16 cellular contexts compared by ENCODE assay signal in genomic region chr2:159442159-159442852, GRCh38.
DNase-seq lines count a peak whose midpoint lies in the region; ATAC-seq and TF ChIP-seq lines count a peak whose summit lies in the region.
"Had no signal": no experiment of that assay in that cellular context is flagged by ENCODE, and none has a peak within 500 bp of the region (broad histone marks: within the 10 kb centered on the region; RNA-seq: fewer than 3 reads in every experiment).

No MANE protein-coding gene starts in this region.

- in situ Hi-C loops in mammary epithelial cell (cut with MboI; ENCODE audit: low sequenced_read_pairs in 2 of 2), result no loop called here

- no peak overlapping the region for H3K4me3 Mint-ChIP-seq in MCF 10A (ENCODE audit: unreplicated experiment)
- no peak overlapping the region for H3K4me3 Mint-ChIP-seq in CD4-positive, alpha-beta T cell
- H3K4me3 Mint-ChIP-seq: CD8-positive, alpha-beta memory T cell had no signal

- BruUV-seq in mammary epithelial cell (replicated peaks; lab: Mats Ljungman, UMichigan) (no TSS peak), MCF 10A (replicated peaks; lab: Mats Ljungman, UMichigan) (no TSS peak)

- H3K4me2 ChIP-seq in mammary epithelial cell (ENCODE audit: insufficient read depth, low read depth, low read length), result no peak overlapping the region
- H3K4me2 ChIP-seq: A549 had no signal

- H3K4me3 ChIP-seq in mammary epithelial cell (replicated peaks in 1 of 3; ENCODE audit: insufficient read depth in 1 of 3, low read depth in 2 of 3, low read length in 3 of 3) (no peak overlapping the region), LNCaP clone FGC (ENCODE audit: low read depth, low read length) (no peak overlapping the region), heart right ventricle (no peak overlapping the region), thyroid gland (replicated peaks in 1 of 3) (no peak overlapping the region)
- H3K4me3 ChIP-seq: A549, GM23248, HAP-1 had no signal

- H4K20me1 ChIP-seq in mammary epithelial cell (ENCODE audit: insufficient read depth, low read length), result no peaks in the 10 kb centered on the region

- H2AFZ ChIP-seq in mammary epithelial cell (ENCODE audit: low read depth, low read length), result no peak overlapping the region
- H2AFZ ChIP-seq: GM23248 had no signal

- ATAC-seq in heart right ventricle (peak in 6 of 8 donors; percentile 53 to 84 (median 80)), left lobe of liver (peak; percentile 23), HG02571 (IDR thresholded peaks at IDR 0.05; ENCODE audit: unreplicated experiment) (no peak)
- no peak for ATAC-seq in CD4-positive, alpha-beta T cell (ENCODE audit: poor library complexity)
- ATAC-seq: A549 had no signal

- H3K4me1 Mint-ChIP-seq in MCF 10A (ENCODE audit: insufficient read depth, unreplicated experiment), result no peaks in the 10 kb centered on the region
- no peaks in the 10 kb centered on the region for H3K4me1 Mint-ChIP-seq in CD4-positive, alpha-beta T cell (ENCODE audit: low read depth)
- H3K4me1 Mint-ChIP-seq: CD8-positive, alpha-beta memory T cell had no signal

- H3K36me3 Mint-ChIP-seq in MCF 10A (ENCODE audit: insufficient read depth, unreplicated experiment), result peaks cover 63% of the 10 kb centered on the region
- peaks cover 83% of the 10 kb centered on the region for H3K36me3 Mint-ChIP-seq in CD4-positive, alpha-beta T cell (ENCODE audit: low read depth)

- H3K4me1 ChIP-seq in mammary epithelial cell (ENCODE audit: insufficient read depth, low read length) (no peaks in the 10 kb centered on the region), heart right ventricle (peaks cover 0 to 12% (median 3%) of the 10 kb centered on the region in 9 donors), thyroid gland (no peaks in the 10 kb centered on the region)

- intact Hi-C loops in mammary epithelial cell (cut with micrococcal nuclease), result no loop called here
- intact Hi-C loops in MCF 10A (cut with micrococcal nuclease), result no loop called here
- intact Hi-C loops in heart right ventricle (cut with DNase I), result loop anchor here in 1 of 10 donors (10.0 kb wide), 1 partner anchor 172 kb away; the partner anchor contains the start of gene BAZ2B
- intact Hi-C loops in CD4-positive, alpha-beta T cell (cut with DNase I, micrococcal nuclease), result no loop called here
- intact Hi-C loops in thyroid gland (cut with DNase I), result no loop called here

- H3K36me3 ChIP-seq in mammary epithelial cell (ENCODE audit: insufficient read depth, low read length) (peaks cover 13% of the 10 kb centered on the region), heart right ventricle (peaks cover 0 to 99% (median 47%) of the 10 kb centered on the region in 9 donors), thyroid gland (peaks cover 22 to 31% of the 10 kb centered on the region in 2 donors)
- H3K36me3 ChIP-seq: HAP-1 had no signal

- no peak overlapping the region for H3K27ac Mint-ChIP-seq in MCF 10A (ENCODE audit: low read depth, unreplicated experiment)
- H3K27ac Mint-ChIP-seq in CD4-positive, alpha-beta T cell, result no peak overlapping the region
- H3K27ac Mint-ChIP-seq: CD8-positive, alpha-beta memory T cell had no signal

- DNase-seq in mammary epithelial cell, result no peak
- no peak for DNase-seq in MCF 10A (ENCODE audit: unreplicated experiment)
- peak; percentile 38 for DNase-seq in LNCaP clone FGC (ENCODE audit: low read depth)
- no peak for DNase-seq in heart right ventricle
- no peak for DNase-seq in left lobe of liver (ENCODE audit: low spot score)
- no peak for DNase-seq in CD4-positive, alpha-beta T cell
- DNase-seq in thyroid gland, result no peak
- DNase-seq: AML-193; CD8-positive, alpha-beta memory T cell; COR-L47; GM23248 had no signal

- TF ChIP-seq CTCF in mammary epithelial cell (conservative IDR thresholded peaks at IDR 0.05 in 1 of 2, IDR thresholded peaks at IDR 0.05 in 1 of 2; ENCODE audit: extremely low read depth in 1 of 2, insufficient read depth in 1 of 2, low read depth in 1 of 2, low read length in 2 of 2) (no peak), MCF 10A (IDR thresholded peaks at IDR 0.05; ENCODE audit: unreplicated experiment) (no peak), LNCaP clone FGC (IDR thresholded peaks at IDR 0.05; ENCODE audit: control insufficient read depth, extremely low read depth, insufficient read depth) (no peak), heart right ventricle (IDR thresholded peaks at IDR 0.05) (no peak), thyroid gland (IDR thresholded peaks at IDR 0.05) (no peak)
- TF ChIP-seq CTCF in CD4-positive, alpha-beta T cell (IDR thresholded peaks at IDR 0.05), result no peak

- H3K9me3 ChIP-seq in mammary epithelial cell (replicated peaks; ENCODE audit: insufficient read depth, low read length), result no peaks in the 10 kb centered on the region
- H3K9me3 ChIP-seq in heart right ventricle, result peaks cover 0 to 1% (median 0%) of the 10 kb centered on the region in 11 donors
- H3K9me3 ChIP-seq in CD4-positive, alpha-beta T cell (ENCODE audit: control insufficient read depth, low read length), result no peaks in the 10 kb centered on the region
- H3K9me3 ChIP-seq in thyroid gland, result no peaks in the 10 kb centered on the region
- H3K9me3 ChIP-seq: A549, HAP-1 had no signal

- dilution Hi-C loops in mammary epithelial cell (cut with HindIII; ENCODE audit: low sequenced_read_pairs), result no loop called here

- TF ChIP-seq POLR2A in thyroid gland (IDR thresholded peaks at IDR 0.05), result no peak

- H3K9me3 Mint-ChIP-seq in MCF 10A (ENCODE audit: unreplicated experiment), result peaks cover 7% of the 10 kb centered on the region
- H3K9me3 Mint-ChIP-seq in CD4-positive, alpha-beta T cell, result no peaks in the 10 kb centered on the region

- no peak overlapping the region for H3K27ac ChIP-seq in mammary epithelial cell (ENCODE audit: insufficient read depth, low read depth, low read length)
- peak overlapping the region in 8 of 10 donors; percentile 21 to 49 (median 33) for H3K27ac ChIP-seq in heart right ventricle
- H3K27ac ChIP-seq in CD4-positive, alpha-beta T cell (ENCODE audit: low read depth, low read length), result no peak overlapping the region
- no peak overlapping the region for H3K27ac ChIP-seq in thyroid gland
- H3K27ac ChIP-seq: 22Rv1, A549, GM23248, HL-60 had no signal

- H3K27me3 Mint-ChIP-seq in MCF 10A (ENCODE audit: insufficient read depth, unreplicated experiment), result no peaks in the 10 kb centered on the region
- H3K27me3 Mint-ChIP-seq in CD4-positive, alpha-beta T cell, result no peaks in the 10 kb centered on the region
- H3K27me3 Mint-ChIP-seq: CD8-positive, alpha-beta memory T cell had no signal

- CTCF ChIA-PET in mammary epithelial cell (lab: Charles Lee; ENCODE audit: low non-redundant PET), result no interaction called here
- CTCF ChIA-PET in MCF 10A (lab: Yijun Ruan, JAX), result interaction anchor here (0.7 to 1.1 kb wide), 3 partner anchors 9 to 158 kb away, joined by 3 read pairs; no protein-coding TSS in a partner anchor
- CTCF ChIA-PET in CD4-positive, alpha-beta T cell (lab: Charles Lee), result no interaction called here

- H3K27me3 ChIP-seq in mammary epithelial cell (ENCODE audit: insufficient read depth, low read length), result no peaks in the 10 kb centered on the region
- no peaks in the 10 kb centered on the region for H3K27me3 ChIP-seq in heart right ventricle
- H3K27me3 ChIP-seq in CD4-positive, alpha-beta T cell (ENCODE audit: control insufficient read depth, insufficient read depth, low read length), result no peaks in the 10 kb centered on the region
- no peaks in the 10 kb centered on the region for H3K27me3 ChIP-seq in thyroid gland

- WGBS in mammary epithelial cell (ENCODE audit: low coverage, missing lambda C conversion rate), result 81% methylated on average over 2 of the region's 2 CpGs
- WGBS in heart right ventricle, 2 donors, result 75 to 79% methylated on average over 2 of the region's 2 CpGs
- WGBS in thyroid gland, 2 donors, result 81 to 82% methylated on average over 2 of the region's 2 CpGs

- H3K79me2 ChIP-seq in mammary epithelial cell (ENCODE audit: insufficient read depth, low read length), result no peaks in the 10 kb centered on the region

- H3K9ac ChIP-seq in mammary epithelial cell (ENCODE audit: insufficient read depth, low read length), result peak overlapping the region; percentile 8
- H3K9ac ChIP-seq: GM23248 had no signal

- POLR2A ChIA-PET in MCF 10A (lab: Yijun Ruan, JAX), result interaction anchor here (0.9 to 1.4 kb wide), 5 partner anchors 13 to 173 kb away, joined by 3 to 5 read pairs (median 3); no protein-coding TSS in a partner anchor
- POLR2A ChIA-PET in CD4-positive, alpha-beta T cell (lab: Charles Lee), result no interaction called here

Comparison
In these comparisons a context has a peak if more than half of its experiments do, and no peak if none do; other contexts are left out.
1. H3K27ac ChIP-seq: peak in heart right ventricle (8 of 10); none in mammary epithelial cell (single experiment), CD4-positive, alpha-beta T cell (single experiment) and thyroid gland (0 of 3).
2. ATAC-seq: peak in heart right ventricle (6 of 8) and left lobe of liver (single experiment); none in HG02571 (single experiment) and CD4-positive, alpha-beta T cell (single experiment).